ENCODE assay signal across 8 cellular contexts in genomic region chr10:29734980-29735627, GRCh38.
DNase-seq lines count a peak whose midpoint lies in the region; ATAC-seq lines count a peak whose summit lies in the region.

No MANE protein-coding gene starts in this region.

- peak; percentile 46 for DNase-seq in GF-D8 (lab: John Stamatoyannopoulos, UW)
- peak; percentile 21 for DNase-seq in LHCN-M2 (ENCODE audit: low read depth)
- DNase-seq in activated CD4-positive, alpha-beta T cell treated with anti-CD3 and anti-CD28 coated beads, Interleukin-2, amount 50 U/mL, for 48 hours, result peak; percentile 58 to 66
- DNase-seq in effector CD8-positive, alpha-beta T cell (lab: John Stamatoyannopoulos, UW), result peak; percentile 14
- peak; percentile 44 for DNase-seq in stimulated activated CD8-positive, alpha-beta memory T cell treated with anti-CD3 and anti-CD28 coated beads, Interleukin-4, amount 100 ng/mL, for 24 hours (ENCODE audit: low read depth)
- DNase-seq in Karpas-422, result no peak

- H3K27ac ChIP-seq in mesodermal cell (ENCODE audit: low read depth, low read length, severe bottlenecking) (peak overlapping the region; percentile 51), Karpas-422 (ENCODE audit: low read length) (no peak overlapping the region)

- no peaks in the 10 kb centered on the region for H4K20me1 ChIP-seq in Karpas-422 (ENCODE audit: insufficient read depth, low read depth, low read length)

- no peaks in the 10 kb centered on the region for H3K27me3 ChIP-seq in Karpas-422 (ENCODE audit: low read length)

- no peaks in the 10 kb centered on the region for H3K79me2 ChIP-seq in Karpas-422 (ENCODE audit: low read length)

- H2AFZ ChIP-seq in Karpas-422 (ENCODE audit: low read length), result no peak overlapping the region

- H3K9ac ChIP-seq in Karpas-422 (ENCODE audit: low read length), result no peak overlapping the region

- no peaks in the 10 kb centered on the region for H3K9me3 ChIP-seq in mesodermal cell (ENCODE audit: control insufficient read depth, low read length)
- no peaks in the 10 kb centered on the region for H3K9me3 ChIP-seq in Karpas-422 (ENCODE audit: low read length)

- peaks cover 7% of the 10 kb centered on the region for H3K36me3 ChIP-seq in mesodermal cell (ENCODE audit: control insufficient read depth, insufficient read depth, low read length)
- H3K36me3 ChIP-seq in Karpas-422 (ENCODE audit: insufficient read depth, low read length), result no peaks in the 10 kb centered on the region

- no peaks in the 10 kb centered on the region for H3K9me2 ChIP-seq in Karpas-422 (replicated peaks; ENCODE audit: insufficient read depth, low read length)

- H3K4me2 ChIP-seq in Karpas-422 (ENCODE audit: low read depth, low read length, poor library complexity, severe bottlenecking), result no peak overlapping the region

- H3K4me3 ChIP-seq in mesodermal cell (ENCODE audit: extremely low read depth, insufficient read depth, low read length, poor library complexity, severe bottlenecking) (peak overlapping the region; percentile 72), Karpas-422 (ENCODE audit: low read length) (no peak overlapping the region)

- peak; percentile 45 for ATAC-seq in GM21786 (IDR thresholded peaks at IDR 0.05; ENCODE audit: unreplicated experiment)

- 0 to 1% methylated on average over 40 to 76 of the region's 77 CpGs for WGBS in mesodermal cell (ENCODE audit: insufficient coverage in 2 of 2), 2 experiments

- peaks cover 36% of the 10 kb centered on the region for H3K4me1 ChIP-seq in mesodermal cell (ENCODE audit: control insufficient read depth, insufficient read depth, low read length, poor library complexity, severe bottlenecking)
- no peaks in the 10 kb centered on the region for H3K4me1 ChIP-seq in Karpas-422 (ENCODE audit: low read length)
